Comparison of ENCODE assay signal across 2 cellular contexts in genomic region chr10:14293516-14293915, GRCh38.
TF ChIP-seq lines count a peak whose summit lies in the region.

No MANE protein-coding gene starts in this region.

TF ChIP-seq in IMR-90, 13 proteins besides CTCF, POLR2A, EP300 and RAD21:
- no peak for TF ChIP-seq BHLHE40 (IDR thresholded peaks at IDR 0.05; ENCODE audit: low read depth, low read length)
- no peak for TF ChIP-seq CHD1 (IDR thresholded peaks at IDR 0.05; ENCODE audit: low read depth, low read length)
- no peak for TF ChIP-seq NFE2L2 (IDR thresholded peaks at IDR 0.05; ENCODE audit: low read depth, low read length)
- no peak for TF ChIP-seq FOS (IDR thresholded peaks at IDR 0.05; ENCODE audit: low read depth, low read length)
- TF ChIP-seq, protein P1, sequence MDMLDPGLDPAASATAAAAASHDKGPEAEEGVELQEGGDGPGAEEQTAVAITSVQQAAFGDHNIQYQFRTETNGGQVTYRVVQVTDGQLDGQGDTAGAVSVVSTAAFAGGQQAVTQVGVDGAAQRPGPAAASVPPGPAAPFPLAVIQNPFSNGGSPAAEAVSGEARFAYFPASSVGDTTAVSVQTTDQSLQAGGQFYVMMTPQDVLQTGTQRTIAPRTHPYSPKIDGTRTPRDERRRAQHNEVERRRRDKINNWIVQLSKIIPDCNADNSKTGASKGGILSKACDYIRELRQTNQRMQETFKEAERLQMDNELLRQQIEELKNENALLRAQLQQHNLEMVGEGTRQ (IDR thresholded peaks at IDR 0.05; ENCODE audit: low read depth, low read length), result no peak
- TF ChIP-seq SMC3 (IDR thresholded peaks at IDR 0.05; ENCODE audit: low read depth, low read length), result no peak
- TF ChIP-seq CEBPB (IDR thresholded peaks at IDR 0.05; ENCODE audit: low read depth, low read length), result no peak
- no peak for TF ChIP-seq MXI1 (IDR thresholded peaks at IDR 0.05; ENCODE audit: borderline replicate concordance, low read depth, low read length)
- no peak for TF ChIP-seq MAZ (IDR thresholded peaks at IDR 0.05; ENCODE audit: borderline replicate concordance, low read depth, low read length)
- no peak for TF ChIP-seq MAFK (IDR thresholded peaks at IDR 0.05; ENCODE audit: low read depth, low read length)
- TF ChIP-seq RCOR1 (IDR thresholded peaks at IDR 0.05; ENCODE audit: insufficient replicate concordance, low read length), result no peak
- no peak for TF ChIP-seq ELK1 (IDR thresholded peaks at IDR 0.05; ENCODE audit: borderline replicate concordance, low read depth, low read length)
- TF ChIP-seq RFX5 (IDR thresholded peaks at IDR 0.05; ENCODE audit: low read depth, low read length), result no peak
TF ChIP-seq in IMR-90: peak in this region for 0.

TF ChIP-seq in endothelial cell of umbilical vein, 7 proteins besides CTCF, POLR2A, EP300 and RAD21:
- TF ChIP-seq GATA2 (IDR thresholded peaks at IDR 0.05; ENCODE audit: insufficient read depth, insufficient read length, low read depth, low read length), result no peak
- no peak for TF ChIP-seq MYC (IDR thresholded peaks at IDR 0.05; ENCODE audit: low read depth, low read length)
- TF ChIP-seq POLR2AphosphoS5 (IDR thresholded peaks at IDR 0.05; ENCODE audit: insufficient read depth, low read depth, low read length), result no peak
- no peak for TF ChIP-seq JUN (IDR thresholded peaks at IDR 0.05; ENCODE audit: borderline replicate concordance, insufficient read depth, insufficient read length, low read depth)
- TF ChIP-seq, protein P2, sequence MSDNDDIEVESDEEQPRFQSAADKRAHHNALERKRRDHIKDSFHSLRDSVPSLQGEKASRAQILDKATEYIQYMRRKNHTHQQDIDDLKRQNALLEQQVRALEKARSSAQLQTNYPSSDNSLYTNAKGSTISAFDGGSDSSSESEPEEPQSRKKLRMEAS (IDR thresholded peaks at IDR 0.05; ENCODE audit: insufficient read depth, insufficient read length), result no peak
- TF ChIP-seq FOS (IDR thresholded peaks at IDR 0.05; ENCODE audit: borderline replicate concordance, insufficient read depth, low read length), result no peak
- TF ChIP-seq EZH2 (IDR thresholded peaks at IDR 0.05; ENCODE audit: borderline replicate concordance, low read depth, low read length, severe bottlenecking), result no peak
